ENCODE assay signal across 19 cellular contexts in genomic region chr5:87770601-87771121, GRCh38.
DNase-seq lines count a peak whose midpoint lies in the region; ATAC-seq lines count a peak whose summit lies in the region.
"Had no signal": no experiment of that assay in that cellular context is flagged by ENCODE, and none has a peak within 500 bp of the region (broad histone marks: within the 10 kb centered on the region; RNA-seq: fewer than 3 reads in every experiment).

No MANE protein-coding gene starts in this region.

- no peak for ATAC-seq in activated naive CD4-positive, alpha-beta T cell treated with anti-CD3 and anti-CD28 coated beads, Interleukin-2, amount 50 U/mL, for 72 hours

- H3K9me3 Mint-ChIP-seq in activated naive CD4-positive, alpha-beta T cell treated with anti-CD3 and anti-CD28 coated beads, Interleukin-2, amount 50 U/mL, for 72 hours, result no peaks in the 10 kb centered on the region
- H3K9me3 Mint-ChIP-seq: nephron had no signal

- H3K4me3 ChIP-seq in iPS-20b (ENCODE audit: low read length), result peak overlapping the region; percentile 60; the same call in 1 of the 2 replicates
- H3K4me3 ChIP-seq: SK-N-MC, thyroid gland had no signal

- H3K4me1 ChIP-seq in iPS-20b (ENCODE audit: insufficient read depth, low read length), result no peaks in the 10 kb centered on the region
- H3K4me1 ChIP-seq: thyroid gland had no signal

- H3K27me3 ChIP-seq in iPS-20b (ENCODE audit: insufficient read depth, low read length), result no peaks in the 10 kb centered on the region; the same call in 1 of the 2 replicates
- H3K27me3 ChIP-seq: thyroid gland had no signal

- H3K36me3 ChIP-seq in iPS-20b (ENCODE audit: insufficient read depth, low read depth, low read length), result no peaks in the 10 kb centered on the region
- H3K36me3 ChIP-seq: thyroid gland had no signal

- no peak overlapping the region for H3K27ac Mint-ChIP-seq in activated naive CD4-positive, alpha-beta T cell treated with anti-CD3 and anti-CD28 coated beads, Interleukin-2, amount 50 U/mL, for 72 hours
- H3K27ac Mint-ChIP-seq: B cell, nephron had no signal

- no peaks in the 10 kb centered on the region for H3K9me3 ChIP-seq in iPS-20b (ENCODE audit: insufficient read depth, low read depth, low read length)
- H3K9me3 ChIP-seq: thyroid gland had no signal

- DNase-seq in NCI-H1105 treated with DMSO at 0.1 percent for 48 hours (lab: John Stamatoyannopoulos, UW) (peak; percentile 28), NCI-H1105 (lab: John Stamatoyannopoulos, UW) (no peak), retina (peak; percentile 47), GM19238 (ENCODE audit: insufficient read length, low spot score) (no peak), NCI-H1048 (lab: John Stamatoyannopoulos, UW) (no peak)
- no peak for DNase-seq in activated naive CD4-positive, alpha-beta T cell treated with anti-CD3 and anti-CD28 coated beads, Interleukin-2, amount 50 U/mL, for 72 hours (ENCODE audit: low spot score in 2 of 2)
- DNase-seq: Calu3, EL, erythroblast, kidney, mesenchymal stem cell, NCI-H1092 treated with DMSO at 0.1 percent for 48 hours, thyroid gland had no signal

- H3K27ac ChIP-seq in cingulate gyrus (ENCODE audit: low read depth, low read length), result peak overlapping the region; percentile 70
- no peak overlapping the region for H3K27ac ChIP-seq in iPS-20b (ENCODE audit: low read length)
- H3K27ac ChIP-seq: 22Rv1, SK-N-MC, thyroid gland had no signal

- H3K9ac ChIP-seq in iPS-20b (ENCODE audit: low read depth, low read length), result no peak overlapping the region

- H3K36me3 Mint-ChIP-seq in activated naive CD4-positive, alpha-beta T cell treated with anti-CD3 and anti-CD28 coated beads, Interleukin-2, amount 50 U/mL, for 72 hours, result no peaks in the 10 kb centered on the region

Comparison
In these comparisons a context has a peak if more than half of its experiments do, and no peak if none do; other contexts are left out.
1. DNase-seq: peak in NCI-H1105 treated with DMSO at 0.1 percent for 48 hours (single experiment) and retina (single experiment); none in NCI-H1105 (single experiment), GM19238 (single experiment), NCI-H1048 (single experiment) and activated naive CD4-positive, alpha-beta T cell treated with anti-CD3 and anti-CD28 coated beads, Interleukin-2, amount 50 U/mL, for 72 hours (0 of 2).